11 cellular contexts compared by ENCODE assay signal in the genomic region with DNA sequence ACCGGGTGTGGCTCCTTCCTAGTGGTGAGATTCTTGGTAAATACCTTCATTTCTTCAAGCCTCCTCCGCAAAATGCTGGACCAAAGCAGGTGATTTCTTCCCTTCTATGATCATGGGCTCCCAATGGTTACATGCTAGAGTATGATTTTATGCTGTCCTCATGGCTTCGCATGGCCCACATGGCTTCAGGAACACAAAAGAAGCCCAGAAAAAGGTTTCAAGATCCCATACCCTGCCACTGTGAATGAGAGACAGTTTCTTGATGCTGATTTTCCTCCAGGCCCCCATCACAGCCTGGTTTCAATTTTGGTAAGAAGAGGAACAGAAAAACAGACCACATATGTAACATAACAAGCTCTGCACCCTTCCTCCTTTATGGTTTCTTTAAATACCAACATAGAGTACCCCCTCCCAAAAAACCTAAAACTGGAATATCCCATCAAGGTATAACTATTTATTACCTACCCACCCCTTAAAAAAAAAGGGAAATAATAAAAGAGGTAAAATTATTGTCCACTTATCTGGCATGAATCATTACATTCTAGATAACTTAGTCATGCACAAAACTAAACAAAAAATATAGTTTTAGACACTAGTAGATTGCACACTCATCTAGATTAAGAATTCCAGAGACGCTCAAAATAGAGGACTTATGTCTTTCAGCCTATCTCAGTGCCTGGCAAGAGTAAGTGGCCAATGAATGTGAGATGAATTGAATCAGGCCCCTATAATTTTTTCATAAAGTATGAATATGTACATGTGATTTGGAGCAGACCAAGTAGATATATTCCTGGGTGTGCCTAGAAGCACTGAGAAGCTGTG. TPM values are rescaled to one million over a fixed set of nuclear protein-coding genes. Genes with fewer than 3 reads are reported as not detected.
DNase-seq lines count a peak whose midpoint lies in the region; ATAC-seq and TF ChIP-seq lines count a peak whose summit lies in the region.
"Had no signal": no experiment of that assay in that cellular context is flagged by ENCODE, and none has a peak within 500 bp of the region (broad histone marks: within the 10 kb centered on the region; RNA-seq: fewer than 3 reads in every experiment).

No MANE protein-coding gene starts in this region.

- no peaks in the 10 kb centered on the region for H3K36me3 ChIP-seq in MM.1S (replicated peaks; ENCODE audit: insufficient read depth, low read length)

- no peaks in the 10 kb centered on the region for H3K27me3 ChIP-seq in MM.1S (replicated peaks; ENCODE audit: insufficient read depth, low read length)

- peak overlapping the region; percentile 19; the same call in 1 of the 2 replicates for H3K27ac ChIP-seq in MM.1S (ENCODE audit: low read length)

- H3K4me3 ChIP-seq in MM.1S (ENCODE audit: low read length) (no peak overlapping the region), lower leg skin (ENCODE audit: low read depth, poor library complexity, severe bottlenecking) (no peak overlapping the region)

- peaks cover 13% of the 10 kb centered on the region for H3K4me1 ChIP-seq in MM.1S (ENCODE audit: low read length)

- H3K9me3 ChIP-seq in MM.1S (replicated peaks; ENCODE audit: insufficient read depth, low read length): no peaks in the 10 kb centered on the region

- H3F3A ChIP-seq in MM.1S (ENCODE audit: insufficient read depth, low read length): no peaks in the 10 kb centered on the region

- H4K20me1 ChIP-seq in MM.1S (ENCODE audit: insufficient read depth, low read length): no peaks in the 10 kb centered on the region

- in situ Hi-C loops in G401 (cut with HindIII; ENCODE audit: low sequenced_read_pairs): no loop called here

- intact Hi-C loops in left ventricle myocardium superior (cut with micrococcal nuclease): loop anchor here (10.0 kb wide), 1 partner anchor 499 kb away; no protein-coding TSS in a partner anchor
- intact Hi-C loops in lower leg skin (cut with DNase I; ENCODE audit: low total_unique reads): loop anchor here (10.0 kb wide), 1 partner anchor 499 kb away; no protein-coding TSS in a partner anchor

- TF ChIP-seq CTCF in MM.1S (IDR thresholded peaks at IDR 0.05; ENCODE audit: low read length) (no peak), lower leg skin (IDR thresholded peaks at IDR 0.05) (no peak)

- no peak overlapping the region for H2AFZ ChIP-seq in MM.1S (ENCODE audit: low read length)

- ATAC-seq in GM19324 (IDR thresholded peaks at IDR 0.05; ENCODE audit: low FRiP score, unreplicated experiment) (peak; percentile 85), HG02870 (IDR thresholded peaks at IDR 0.05; ENCODE audit: unreplicated experiment) (peak; percentile 90), left ventricle myocardium superior (no peak)

- DNase-seq in A172 (ENCODE audit: low spot score): peak; percentile 65
- peak; percentile 7 for DNase-seq in MM.1S
- no peak for DNase-seq in G401 (ENCODE audit: low spot score)
- DNase-seq in left ventricle myocardium superior: no peak
- DNase-seq in stimulated activated CD4-positive, alpha-beta T cell treated with anti-CD3 and anti-CD28 coated beads, Interleukin-2, amount 100 ng/mL, for 48 hours: no peak
- no peak for DNase-seq in lower leg skin (ENCODE audit: low spot score in 2 of 2)

- H3K9ac ChIP-seq in MM.1S (ENCODE audit: low read length): no peak overlapping the region

- no peaks in the 10 kb centered on the region for H3K79me2 ChIP-seq in MM.1S (ENCODE audit: low read length)

- no peaks in the 10 kb centered on the region for H3K9me2 ChIP-seq in MM.1S (replicated peaks; ENCODE audit: insufficient read depth, low read length)

- no peak overlapping the region for H3K4me2 ChIP-seq in MM.1S (ENCODE audit: low read depth, low read length)

- TF ChIP-seq POLR2A in lower leg skin (IDR thresholded peaks at IDR 0.05): no peak

- 86 to 91% methylated on average over 4 of the region's 4 CpGs for WGBS in lower leg skin, 2 donors

RNA-seq across cellular contexts. Expression of gene RXFP3, which starts 2.3 kb away (rescaled TPM):
- total RNA-seq in A172 (2014; rRNA removed; shearing (Covaris generic)): not detected in 2 replicates
- not detected in 2 replicates for total RNA-seq in G401 (2014; rRNA removed; shearing (Covaris generic))
- total RNA-seq in left ventricle myocardium superior: not detected
- total RNA-seq in lower leg skin: not detected
- total RNA-seq: A673; naive thymus-derived CD4-positive, alpha-beta T cell; T-helper 2 cell treated with Interferon-gamma antibody and Interleukin-4, amounts not matched to agents 100 ng/mL and 5 ng/mL, for 36 hours had no signal

RNA-seq across cellular contexts. Expression of gene ADAMTS12, which starts 42.1 kb away (rescaled TPM):
- total RNA-seq in A172 (2014; rRNA removed; shearing (Covaris generic)): 13.4 and 14.4 TPM in 2 replicates
- not detected in 2 replicates for total RNA-seq in G401 (2014; rRNA removed; shearing (Covaris generic))
- total RNA-seq in left ventricle myocardium superior (1.4 TPM), lower leg skin (1 to 10 TPM in 2 of 4 donors, under 1 TPM in 2; 0.22 to 1.2 (median 0.77) TPM)
- total RNA-seq: naive thymus-derived CD4-positive, alpha-beta T cell; T-helper 2 cell treated with Interferon-gamma antibody and Interleukin-4, amounts not matched to agents 100 ng/mL and 5 ng/mL, for 36 hours had no signal

RNA-seq across cellular contexts. Expression of gene SLC45A2, which starts 50.6 kb away (rescaled TPM):
- not detected in 2 replicates for total RNA-seq in A172 (2014; rRNA removed; shearing (Covaris generic))
- total RNA-seq in G401 (2014; rRNA removed; shearing (Covaris generic)): 0.17 TPM in 1 of 2 replicates, not detected in the other
- total RNA-seq in left ventricle myocardium superior (not detected), lower leg skin (1 to 10 TPM in 3 of 4 donors, under 1 TPM in 1; 0.80 to 2.1 (median 1.3) TPM)

Comparison
In these comparisons a context has a peak if more than half of its experiments do, and no peak if none do; other contexts are left out.
1. DNase-seq: peak in A172 (single experiment) and MM.1S (single experiment); none in G401 (single experiment), left ventricle myocardium superior (single experiment), stimulated activated CD4-positive, alpha-beta T cell treated with anti-CD3 and anti-CD28 coated beads, Interleukin-2, amount 100 ng/mL, for 48 hours (0 of 2) and lower leg skin (0 of 2).